ENCODE assay signal across 29 cellular contexts in genomic region chr13:59236309-59236939, GRCh38.
"Had no signal": no experiment of that assay in that cellular context is flagged by ENCODE, and none has a peak within 500 bp of the region (broad histone marks: within the 10 kb centered on the region; RNA-seq: fewer than 3 reads in every experiment).

No MANE protein-coding gene starts in this region.

- H3K27me3 ChIP-seq: adrenal gland had no signal

- H3K27me3 Mint-ChIP-seq: activated naive CD8-positive, alpha-beta T cell treated with anti-CD3 and anti-CD28 coated beads, Interleukin-2, amount 10 ng/mL, durations not matched to agents 7 days and 5 days had no signal

- H3K27ac Mint-ChIP-seq: activated CD8-positive, alpha-beta T cell treated with anti-CD3 and anti-CD28 coated beads, Interleukin-2, amount 10 ng/mL, durations not matched to agents 7 days and 5 days; activated naive CD8-positive, alpha-beta T cell treated with anti-CD3 and anti-CD28 coated beads, Interleukin-2, amount 10 ng/mL, durations not matched to agents 7 days and 5 days; T-helper 17 cell; WTC11 had no signal

- H3K4me1 Mint-ChIP-seq: activated naive CD8-positive, alpha-beta T cell treated with anti-CD3 and anti-CD28 coated beads, Interleukin-2, amount 10 ng/mL, durations not matched to agents 7 days and 5 days; T-helper 17 cell; WTC11 had no signal

- H3K9me3 ChIP-seq: adrenal gland had no signal

- ATAC-seq: activated CD8-positive, alpha-beta T cell treated with anti-CD3 and anti-CD28 coated beads, Interleukin-2, amount 10 ng/mL, durations not matched to agents 7 days and 5 days; Panc1; Right ventricle myocardium inferior; T-helper 17 cell; WTC11 had no signal

- H3K4me3 Mint-ChIP-seq: activated CD8-positive, alpha-beta T cell treated with anti-CD3 and anti-CD28 coated beads, Interleukin-2, amount 10 ng/mL, durations not matched to agents 7 days and 5 days; activated naive CD8-positive, alpha-beta T cell treated with anti-CD3 and anti-CD28 coated beads, Interleukin-2, amount 10 ng/mL, durations not matched to agents 7 days and 5 days; T-helper 17 cell; WTC11 had no signal

- H3K27ac ChIP-seq: adrenal gland had no signal

- H3K9me3 Mint-ChIP-seq: activated naive CD8-positive, alpha-beta T cell treated with anti-CD3 and anti-CD28 coated beads, Interleukin-2, amount 10 ng/mL, durations not matched to agents 7 days and 5 days; WTC11 had no signal

- DNase-seq: activated CD4-positive, alpha-beta T cell treated with anti-CD3 and anti-CD28 coated beads for 48 hours; activated CD4-positive, alpha-beta T cell treated with anti-CD3 and anti-CD28 coated beads, Interleukin-2, amount 50 U/mL, for 4 hours; activated CD4-positive, CD25-positive, alpha-beta regulatory T cell treated with anti-CD3 and anti-CD28 coated beads, Interleukin-2, amount 50 U/mL, for 72 hours; activated CD8-positive, alpha-beta memory T cell treated with anti-CD3 and anti-CD28 coated beads, Interleukin-2, amount 50 U/mL, for 48 hours; activated CD8-positive, alpha-beta T cell treated with anti-CD3 and anti-CD28 coated beads, Interleukin-2, amount 10 ng/mL, durations not matched to agents 7 days and 5 days; activated naive CD4-positive, alpha-beta T cell treated with anti-CD3 and anti-CD28 coated beads, Interleukin-2, amount 50 U/mL, for 16 hours; activated naive CD8-positive, alpha-beta T cell treated with anti-CD3 and anti-CD28 coated beads, Interleukin-2, amount 10 ng/mL, durations not matched to agents 7 days and 5 days; activated T-cell treated with anti-CD3 and anti-CD28 coated beads, Interleukin-2, amount 50 U/mL, for 1 hour; adrenal gland; anterior cingulate cortex; caudate nucleus; IMR-90; Kasumi-1; KBM-7; NCI-H1092 treated with DMSO at 0.1 percent for 48 hours; NCI-H1417 treated with DMSO at 0.1 percent for 48 hours; NCI-H187; NCI-H2081; NCI-H345; NCI-H510A; NCI-H82; NK-92 treated with Interleukin-12 subunit alpha and Interleukin-12 subunit beta, amount 100 ng/mL, for 24 hours; OCI-M1; RPMI8226; T-helper 17 cell; T-helper 9 cell had no signal

- H3K36me3 Mint-ChIP-seq: activated naive CD8-positive, alpha-beta T cell treated with anti-CD3 and anti-CD28 coated beads, Interleukin-2, amount 10 ng/mL, durations not matched to agents 7 days and 5 days; WTC11 had no signal

- H3K4me1 ChIP-seq: adrenal gland had no signal

- H3K4me3 ChIP-seq: adrenal gland had no signal

- H3K36me3 ChIP-seq: adrenal gland had no signal
